ENCODE assay signal across 8 cellular contexts in the genomic region with DNA sequence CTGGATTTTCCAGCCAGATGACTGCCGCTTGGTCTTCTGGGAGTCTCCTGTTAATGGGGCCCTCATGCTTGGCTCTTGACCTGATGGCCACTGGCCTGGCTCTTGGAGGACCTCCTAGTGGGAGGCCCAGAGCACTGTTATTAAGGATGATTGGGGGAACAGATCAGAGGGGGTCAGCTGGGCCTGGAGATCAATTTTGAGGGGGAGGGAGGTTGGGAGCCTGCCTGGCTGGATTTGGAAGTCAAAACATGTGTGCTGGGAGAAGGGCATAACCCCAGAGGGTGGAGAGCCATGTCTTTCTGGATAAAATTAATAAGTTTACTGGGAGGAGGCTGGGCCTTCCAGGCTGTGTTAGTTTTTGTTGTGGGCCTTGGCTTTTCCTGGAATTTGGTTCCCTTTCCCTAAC. TPM values are rescaled to one million over a fixed set of nuclear protein-coding genes. Genes with fewer than 3 reads are reported as not detected.
DNase-seq lines count a peak whose midpoint lies in the region; ATAC-seq, FAIRE-seq and TF ChIP-seq lines count a peak whose summit lies in the region.

No MANE protein-coding gene starts in this region.

- peaks cover 20% of the 10 kb centered on the region for H3K4me1 Mint-ChIP-seq in activated T-cell treated with anti-CD3 and anti-CD28 coated beads, Interleukin-2, amount 50 U/mL, for 72 hours (ENCODE audit: low read depth)
- H3K4me1 Mint-ChIP-seq in naive thymus-derived CD4-positive, alpha-beta T cell, result peaks cover 9 to 36% (median 19%) of the 10 kb centered on the region in 7 donors

- no peak for DNase-seq in activated T-cell treated with anti-CD3 and anti-CD28 coated beads, Interleukin-2, amount 50 U/mL, for 72 hours
- no peak for DNase-seq in activated T-cell treated with anti-CD3 and anti-CD28 coated beads, Interleukin-2, amount 50 U/mL, for 1 hour
- DNase-seq in coronary artery (ENCODE audit: low spot score) (no peak), uterus (peak; percentile 42 to 68), GM12892 (ENCODE audit: insufficient read length) (no peak)
- DNase-seq in naive thymus-derived CD4-positive, alpha-beta T cell, result no peak

- H3K36me3 Mint-ChIP-seq in activated T-cell treated with anti-CD3 and anti-CD28 coated beads, Interleukin-2, amount 50 U/mL, for 72 hours (ENCODE audit: insufficient read depth in 2 of 2), result peaks cover 3 to 9% of the 10 kb centered on the region in 2 donors
- peaks cover 0 to 19% (median 9%) of the 10 kb centered on the region in 5 donors for H3K36me3 Mint-ChIP-seq in naive thymus-derived CD4-positive, alpha-beta T cell

- H3K9me3 ChIP-seq in naive thymus-derived CD4-positive, alpha-beta T cell (ENCODE audit: control insufficient read depth in 2 of 3, low read length in 3 of 3), result no peaks in the 10 kb centered on the region
- H3K9me3 ChIP-seq in uterus, result no peaks in the 10 kb centered on the region

- no peak for ATAC-seq in activated T-cell treated with anti-CD3 and anti-CD28 coated beads, Interleukin-2, amount 50 U/mL, for 72 hours (replicated peaks in 1 of 2)
- ATAC-seq in naive thymus-derived CD4-positive, alpha-beta T cell, result no peak
- ATAC-seq in HG03469 (IDR thresholded peaks at IDR 0.05; ENCODE audit: unreplicated experiment) (no peak), HG02852 (IDR thresholded peaks at IDR 0.05; ENCODE audit: unreplicated experiment) (no peak)

- intact Hi-C loops in naive thymus-derived CD4-positive, alpha-beta T cell (cut with micrococcal nuclease), result loop anchor here (5.0 to 10.0 kb wide), 7 partner anchors 146 to 1784 kb away; a partner anchor contains a TSS
- intact Hi-C loops in uterus (cut with DNase I; ENCODE audit: low total_unique reads), result loop anchor here (10.0 kb wide), 1 partner anchor 57 kb away; no protein-coding TSS in a partner anchor

- H3K27ac Mint-ChIP-seq in activated T-cell treated with anti-CD3 and anti-CD28 coated beads, Interleukin-2, amount 50 U/mL, for 72 hours, result peak overlapping the region; percentile 24
- peak overlapping the region in 8 of 9 donors; percentile 28 to 96 (median 84) for H3K27ac Mint-ChIP-seq in naive thymus-derived CD4-positive, alpha-beta T cell

- TF ChIP-seq POLR2A in uterus (IDR thresholded peaks at IDR 0.05) (no peak), GM12892 (IDR thresholded peaks at IDR 0.05; ENCODE audit: low read depth, low read length) (no peak)

- H3K27ac ChIP-seq in coronary artery (peak overlapping the region; percentile 91 to 99), uterus (peak overlapping the region; percentile 96 to 99)
- H3K27ac ChIP-seq in naive thymus-derived CD4-positive, alpha-beta T cell (ENCODE audit: low read depth, low read length), result no peak overlapping the region

- H3K4me1 ChIP-seq in naive thymus-derived CD4-positive, alpha-beta T cell (ENCODE audit: control insufficient read depth in 2 of 2, insufficient read depth in 2 of 2, low read length in 2 of 2), result peaks cover 5 to 7% of the 10 kb centered on the region in 2 donors
- H3K4me1 ChIP-seq in uterus, result no peaks in the 10 kb centered on the region

- CTCF ChIA-PET in naive thymus-derived CD4-positive, alpha-beta T cell (lab: Charles Lee), result no interaction called here

- H3K27me3 ChIP-seq in naive thymus-derived CD4-positive, alpha-beta T cell (ENCODE audit: control insufficient read depth in 2 of 2, insufficient read depth in 2 of 2, low read length in 2 of 2), result no peaks in the 10 kb centered on the region
- no peaks in the 10 kb centered on the region for H3K27me3 ChIP-seq in uterus

- peaks cover 2 to 4% of the 10 kb centered on the region in 2 donors for H3K9me3 Mint-ChIP-seq in activated T-cell treated with anti-CD3 and anti-CD28 coated beads, Interleukin-2, amount 50 U/mL, for 72 hours
- H3K9me3 Mint-ChIP-seq in naive thymus-derived CD4-positive, alpha-beta T cell, result peaks cover 0 to 11% (median 3%) of the 10 kb centered on the region in 11 donors

- no peak for FAIRE-seq in GM12892 (lab: Jason Lieb, UNC)

- H3K4me3 ChIP-seq in coronary artery (no peak overlapping the region), uterus (no peak overlapping the region)
- no peak overlapping the region for H3K4me3 ChIP-seq in naive thymus-derived CD4-positive, alpha-beta T cell (ENCODE audit: low read length)

- TF ChIP-seq CTCF in coronary artery (IDR thresholded peaks at IDR 0.05) (no peak), uterus (IDR thresholded peaks at IDR 0.05) (no peak)

- H3K36me3 ChIP-seq in naive thymus-derived CD4-positive, alpha-beta T cell (ENCODE audit: control insufficient read depth in 2 of 3, insufficient read depth in 3 of 3, low read length in 3 of 3), result no peaks in the 10 kb centered on the region
- H3K36me3 ChIP-seq in uterus, result no peaks in the 10 kb centered on the region

- POLR2A ChIA-PET in naive thymus-derived CD4-positive, alpha-beta T cell (lab: Charles Lee), result interaction anchor here (1.4 kb wide), 1 partner anchor 510 kb away, joined by 3 read pairs; no protein-coding TSS in a partner anchor

- H3K27me3 Mint-ChIP-seq in activated T-cell treated with anti-CD3 and anti-CD28 coated beads, Interleukin-2, amount 50 U/mL, for 72 hours (ENCODE audit: low read depth), result no peaks in the 10 kb centered on the region
- H3K27me3 Mint-ChIP-seq in naive thymus-derived CD4-positive, alpha-beta T cell, result no peaks in the 10 kb centered on the region

- peak overlapping the region; percentile 89 to 99 for H3K4me3 Mint-ChIP-seq in activated T-cell treated with anti-CD3 and anti-CD28 coated beads, Interleukin-2, amount 50 U/mL, for 72 hours
- H3K4me3 Mint-ChIP-seq in naive thymus-derived CD4-positive, alpha-beta T cell, result peak overlapping the region; percentile 52 to 95 (median 82)

RNA-seq across cellular contexts. Expression of a gene that starts 1.3 kb away (rescaled TPM):
- total RNA-seq in activated T-cell treated with anti-CD3 and anti-CD28 coated beads, Interleukin-2, amount 50 U/mL, for 72 hours, result 10 to 100 TPM; 12.4 to 17.9 TPM
- 10 to 100 TPM; 10.7 to 15.2 (median 13.9) TPM for total RNA-seq in naive thymus-derived CD4-positive, alpha-beta T cell
- 1 to 10 TPM; 2.5 to 5.4 TPM for polyA plus RNA-seq in naive thymus-derived CD4-positive, alpha-beta T cell
- 100 to 1,000 TPM in 1 of 4 donors, 10 to 100 TPM in 3; 20.6 to 138 (median 32.8) TPM for total RNA-seq in uterus
- polyA plus RNA-seq in GM12892 (2012; ENCODE audit: missing spikeins), result 6.4 TPM

Comparison
In these comparisons a context has a peak if more than half of its experiments do, and no peak if none do; other contexts are left out.
1. DNase-seq: peak in uterus (2 of 2); none in activated T-cell treated with anti-CD3 and anti-CD28 coated beads, Interleukin-2, amount 50 U/mL, for 72 hours (0 of 2), activated T-cell treated with anti-CD3 and anti-CD28 coated beads, Interleukin-2, amount 50 U/mL, for 1 hour (single experiment), coronary artery (single experiment), naive thymus-derived CD4-positive, alpha-beta T cell (0 of 9) and GM12892 (single experiment).